21 cellular contexts compared by ENCODE assay signal in the genomic region with DNA sequence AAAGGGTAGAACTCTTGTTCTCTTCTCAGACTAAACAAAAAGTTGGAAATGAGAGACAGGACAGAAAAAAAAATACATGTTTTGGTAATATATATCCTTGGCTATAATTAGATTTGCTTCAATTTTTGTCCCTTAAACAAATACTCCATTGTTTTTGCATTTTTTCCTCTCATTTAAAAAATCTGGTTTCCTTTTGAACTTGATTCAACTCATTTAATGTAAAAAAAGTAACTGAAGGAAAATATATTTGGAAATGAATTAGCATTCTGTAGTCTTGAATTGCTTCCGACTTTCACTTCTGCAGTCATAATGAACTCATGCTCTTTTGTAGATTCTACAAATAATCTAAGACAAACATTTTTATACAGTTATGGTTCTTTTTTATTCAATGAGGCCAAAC.
DNase-seq lines count a peak whose midpoint lies in the region; ATAC-seq and TF ChIP-seq lines count a peak whose summit lies in the region.
"Had no signal": no experiment of that assay in that cellular context is flagged by ENCODE, and none has a peak within 500 bp of the region (broad histone marks: within the 10 kb centered on the region; RNA-seq: fewer than 3 reads in every experiment).

No MANE protein-coding gene starts in this region.

- no peak overlapping the region for H3K4me3 ChIP-seq in OCI-LY3 (ENCODE audit: low read length)
- H3K4me3 ChIP-seq in ascending aorta = peak overlapping the region in 1 of 2 donors; percentile 6
- H3K4me3 ChIP-seq: BLaER1 treated with 17β-estradiol and CSF1 and Interleukin-3, amounts not matched to agents 10 nM and 100 nM; GM12878 had no signal

- H3K9ac ChIP-seq in OCI-LY3 (ENCODE audit: low read length) = no peak overlapping the region
- H3K9ac ChIP-seq: BLaER1 treated with 17β-estradiol and CSF1 and Interleukin-3, amounts not matched to agents 10 nM and 100 nM had no signal

- DNase-seq in ascending aorta (ENCODE audit: low spot score in 2 of 2) = no peak
- DNase-seq in foreskin melanocyte = peak; percentile 59
- DNase-seq in AG20443 (ENCODE audit: low spot score) = no peak
- DNase-seq: 8988T; CD8-positive, alpha-beta T cell; COR-L47; DMS 273 treated with DMSO at 0.1 percent for 48 hours; DMS53; DND-41; EL; GOT3; H7; HFFc6; IMR-90 had no signal

- no peak for TF ChIP-seq CTCF in OCI-LY3 (IDR thresholded peaks at IDR 0.05; ENCODE audit: low read depth, low read length)
- no peak for TF ChIP-seq CTCF in ascending aorta (IDR thresholded peaks at IDR 0.05)

- H3K4me1 ChIP-seq in OCI-LY3 (ENCODE audit: low read length) (peaks cover 15% of the 10 kb centered on the region), ascending aorta (peaks cover 0 to 13% of the 10 kb centered on the region in 2 donors)
- H3K4me1 ChIP-seq: BLaER1 treated with 17β-estradiol and CSF1 and Interleukin-3, amounts not matched to agents 10 nM and 100 nM had no signal

- intact Hi-C loops in ascending aorta (cut with DNase I) = no loop called here

- no peak for ATAC-seq in HG02759 (IDR thresholded peaks at IDR 0.05; ENCODE audit: unreplicated experiment)
- ATAC-seq in GM18520 (IDR thresholded peaks at IDR 0.05; ENCODE audit: unreplicated experiment) = no peak
- no peak for ATAC-seq in GM19452 (IDR thresholded peaks at IDR 0.05; ENCODE audit: unreplicated experiment)
- ATAC-seq: CD8-positive, alpha-beta T cell; GM12878; HCT116 had no signal

- H3K9me3 ChIP-seq in OCI-LY3 (ENCODE audit: insufficient read depth, low read length) = no peaks in the 10 kb centered on the region
- no peaks in the 10 kb centered on the region for H3K9me3 ChIP-seq in ascending aorta
- H3K9me3 ChIP-seq: BLaER1 treated with 17β-estradiol and CSF1 and Interleukin-3, amounts not matched to agents 10 nM and 100 nM had no signal

- H3K27me3 ChIP-seq in OCI-LY3 (ENCODE audit: low read depth, low read length) = peaks cover 18% of the 10 kb centered on the region
- H3K27me3 ChIP-seq in ascending aorta = no peaks in the 10 kb centered on the region
- H3K27me3 ChIP-seq: BLaER1 treated with 17β-estradiol and CSF1 and Interleukin-3, amounts not matched to agents 10 nM and 100 nM had no signal

- H2AFZ ChIP-seq in OCI-LY3 (ENCODE audit: low read depth, low read length) = no peak overlapping the region

- no peak overlapping the region for H3K27ac ChIP-seq in OCI-LY3 (ENCODE audit: low read length)
- H3K27ac ChIP-seq in ascending aorta = peak overlapping the region; percentile 58 to 67
- H3K27ac ChIP-seq: BLaER1 treated with 17β-estradiol and CSF1 and Interleukin-3, amounts not matched to agents 10 nM and 100 nM had no signal

- no peaks in the 10 kb centered on the region for H3K79me2 ChIP-seq in OCI-LY3 (ENCODE audit: low read length)

- H3K36me3 ChIP-seq in OCI-LY3 (replicated peaks; ENCODE audit: low read depth, low read length) (no peaks in the 10 kb centered on the region), ascending aorta (peaks cover 2 to 15% of the 10 kb centered on the region in 2 donors)
- H3K36me3 ChIP-seq: BLaER1 treated with 17β-estradiol and CSF1 and Interleukin-3, amounts not matched to agents 10 nM and 100 nM had no signal

- no peaks in the 10 kb centered on the region for H4K20me1 ChIP-seq in OCI-LY3 (ENCODE audit: insufficient read depth, low read length)
- H4K20me1 ChIP-seq: BLaER1 treated with 17β-estradiol and CSF1 and Interleukin-3, amounts not matched to agents 10 nM and 100 nM had no signal

- H3K4me2 ChIP-seq in OCI-LY3 (ENCODE audit: low read length) = peak overlapping the region; percentile 19
- H3K4me2 ChIP-seq: BLaER1 treated with 17β-estradiol and CSF1 and Interleukin-3, amounts not matched to agents 10 nM and 100 nM had no signal
